Comparison of ENCODE assay signal across 8 cellular contexts in the genomic region with DNA sequence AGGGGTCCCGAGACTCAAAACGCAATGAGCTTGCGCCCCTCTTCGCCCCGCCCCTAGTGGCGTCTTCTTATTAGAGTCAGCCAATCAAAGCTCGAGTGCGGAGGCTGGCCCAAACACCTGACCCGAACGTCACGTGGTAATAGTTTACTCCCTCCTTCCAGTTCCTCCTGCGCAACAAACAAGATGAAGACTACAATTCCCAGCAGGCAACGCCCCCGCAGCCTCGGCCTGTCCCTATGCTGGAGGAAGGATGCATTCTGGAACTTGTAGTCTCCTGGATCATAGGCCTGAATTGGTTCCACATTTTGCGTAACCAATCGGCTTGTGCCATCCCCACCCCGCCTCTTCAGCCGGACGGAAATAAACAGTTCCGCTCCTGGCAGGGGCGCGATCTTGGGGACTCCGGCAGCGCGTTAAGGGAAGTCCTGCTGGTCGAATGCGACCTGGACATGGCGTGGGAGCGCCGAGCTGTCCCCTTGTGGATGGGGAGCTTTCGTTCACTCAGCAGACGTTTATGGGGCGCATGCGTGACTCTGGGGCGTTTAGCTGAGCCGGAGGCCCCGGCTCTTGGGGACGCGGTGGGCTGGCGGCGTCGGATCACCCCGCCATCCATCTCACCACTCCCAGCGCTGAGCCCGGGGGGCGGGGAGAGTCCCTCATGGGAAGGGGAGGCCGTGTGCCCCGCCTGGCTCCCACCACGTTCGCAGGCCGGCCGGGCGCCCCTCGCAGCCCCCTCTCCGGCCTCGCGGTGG. TPM values are rescaled to one million over a fixed set of nuclear protein-coding genes. Genes with fewer than 3 reads are reported as not detected.
DNase-seq lines count a peak whose midpoint lies in the region; ATAC-seq, FAIRE-seq and TF ChIP-seq lines count a peak whose summit lies in the region.

Gene WBP2, minus strand, starts transcription at position 26 of the 752 bp plus-strand sequence. CDS start 38 bp downstream, outside the sequence.

- peak within 1 kb of the TSS; percentile 98 for H3K9ac ChIP-seq in Karpas-422 (ENCODE audit: low read length)

- H3K9me3 ChIP-seq in Karpas-422 (ENCODE audit: low read length) (no peaks in the 10 kb centered on the region), esophagus squamous epithelium (no peaks in the 10 kb centered on the region)

- peak in 5 of 6 experiments; percentile 32 to 59 (median 51) for TF ChIP-seq CTCF in esophagus squamous epithelium (IDR thresholded peaks at IDR 0.05)

- H4K20me1 ChIP-seq in Karpas-422 (ENCODE audit: insufficient read depth, low read depth, low read length), result no peaks in the 10 kb centered on the region

- H3K36me3 Mint-ChIP-seq in activated T-cell treated with anti-CD3 and anti-CD28 coated beads, Interleukin-2, amount 50 U/mL, for 72 hours (ENCODE audit: insufficient read depth in 2 of 2), result peaks cover 0 to 5% of the 10 kb centered on the region in 2 donors

- intact Hi-C loops in esophagus squamous epithelium (cut with DNase I), result no loop called here

- H3K27me3 ChIP-seq in Karpas-422 (ENCODE audit: low read length) (no peaks in the 10 kb centered on the region), esophagus squamous epithelium (no peaks in the 10 kb centered on the region)

- peak within 1 kb of the TSS; percentile 94 for H3K4me3 ChIP-seq in Karpas-422 (ENCODE audit: low read length)
- H3K4me3 ChIP-seq in esophagus squamous epithelium, result peak within 1 kb of the TSS; percentile 78 to 98 (median 92)

- peak; percentile 91 for FAIRE-seq in RCC 7860 (lab: Jason Lieb, UNC)

- peak within 1 kb of the TSS; percentile 95 for H3K4me2 ChIP-seq in Karpas-422 (ENCODE audit: low read depth, low read length, poor library complexity, severe bottlenecking)

- no peaks in the 10 kb centered on the region for H3K9me2 ChIP-seq in Karpas-422 (replicated peaks; ENCODE audit: insufficient read depth, low read length)

- ATAC-seq in GM21825 (IDR thresholded peaks at IDR 0.05; ENCODE audit: unreplicated experiment), result peak; percentile 82
- peak; percentile 90 for ATAC-seq in activated T-cell treated with anti-CD3 and anti-CD28 coated beads, Interleukin-2, amount 50 U/mL, for 72 hours (replicated peaks in 1 of 2)

- no peak within 1 kb of the TSS for H3K4me3 Mint-ChIP-seq in activated T-cell treated with anti-CD3 and anti-CD28 coated beads, Interleukin-2, amount 50 U/mL, for 72 hours

- peaks cover 18% of the 10 kb centered on the region for H3K79me2 ChIP-seq in Karpas-422 (ENCODE audit: low read length)

- peaks cover 37% of the 10 kb centered on the region for H3K4me1 Mint-ChIP-seq in activated T-cell treated with anti-CD3 and anti-CD28 coated beads, Interleukin-2, amount 50 U/mL, for 72 hours (ENCODE audit: low read depth)

- DNase-seq in Daoy (ENCODE audit: low read depth) (peak; percentile 100), Karpas-422 (peak; percentile 100), RCC 7860 (ENCODE audit: low spot score) (peak; percentile 99), esophagus squamous epithelium (lab: John Stamatoyannopoulos, UW) (peak; percentile 97), myocyte (ENCODE audit: low read depth) (peak; percentile 100)
- peak; percentile 96 to 99 for DNase-seq in activated T-cell treated with anti-CD3 and anti-CD28 coated beads, Interleukin-2, amount 50 U/mL, for 72 hours
- DNase-seq in stimulated activated CD8-positive, alpha-beta memory T cell treated with anti-CD3 and anti-CD28 coated beads, Interleukin-7, amount 100 ng/mL, for 48 hours (ENCODE audit: extremely low read depth in 1 of 2, low read depth in 1 of 2), result peak; percentile 92 to 99

- 0 out of 2 replicates have a peak within 1 kb of the TSS, but pooled peaks have one; percentile 52 for H2AFZ ChIP-seq in Karpas-422 (ENCODE audit: low read length)

- H3K27ac ChIP-seq in Karpas-422 (ENCODE audit: low read length) (peak within 1 kb of the TSS; percentile 76), esophagus squamous epithelium (peak within 1 kb of the TSS; percentile 97 to 100 (median 98))

- H3K9me3 Mint-ChIP-seq in activated T-cell treated with anti-CD3 and anti-CD28 coated beads, Interleukin-2, amount 50 U/mL, for 72 hours, result no peaks in the 10 kb centered on the region

- TF ChIP-seq POLR2A in esophagus squamous epithelium (IDR thresholded peaks at IDR 0.05), result peak in 3 of 4 donors; percentile 96 to 99 (median 97)

- WGBS in esophagus squamous epithelium, 2 donors, result 0 to 1% methylated on average over 3 to 24 of the region's 58 CpGs

- H3K4me1 ChIP-seq in Karpas-422 (ENCODE audit: low read length), result peaks cover 29% of the 10 kb centered on the region
- H3K4me1 ChIP-seq in esophagus squamous epithelium, result peaks cover 17 to 74% (median 30%) of the 10 kb centered on the region in 3 donors

- no peaks in the 10 kb centered on the region for H3K27me3 Mint-ChIP-seq in activated T-cell treated with anti-CD3 and anti-CD28 coated beads, Interleukin-2, amount 50 U/mL, for 72 hours (ENCODE audit: low read depth)

- H3K36me3 ChIP-seq in Karpas-422 (ENCODE audit: insufficient read depth, low read length) (no peaks in the 10 kb centered on the region), esophagus squamous epithelium (peaks cover 6 to 26% (median 12%) of the 10 kb centered on the region in 3 donors)

- H3K27ac Mint-ChIP-seq in activated T-cell treated with anti-CD3 and anti-CD28 coated beads, Interleukin-2, amount 50 U/mL, for 72 hours, result peak within 1 kb of the TSS; percentile 71

RNA-seq across cellular contexts. Expression of gene WBP2, which starts in this region (rescaled TPM):
- total RNA-seq in Daoy (2014; rRNA removed; shearing (Covaris generic)), result 17.8 and 21.8 TPM in 2 replicates
- total RNA-seq in Karpas-422 (2014; rRNA removed; shearing (Covaris generic); ENCODE audit: low replicate concordance), result 27.9 and 42.7 TPM in 2 replicates
- total RNA-seq in activated T-cell treated with anti-CD3 and anti-CD28 coated beads, Interleukin-2, amount 50 U/mL, for 72 hours, result 100 to 1,000 TPM in 1 of 2 donors, 10 to 100 TPM in 1; 90.2 to 109 TPM
- 10 to 100 TPM; 24.9 to 44.2 (median 36.9) TPM for total RNA-seq in esophagus squamous epithelium
- 47.5 and 60.3 TPM in 2 replicates for total RNA-seq in myocyte
- 144 TPM for polyA plus RNA-seq in myocyte (2012)

Comparison
In these comparisons a context has a peak if more than half of its experiments do, and no peak if none do; other contexts are left out.
1. Peak in every context shown above with its lines: DNase-seq, ATAC-seq, H3K4me3 ChIP-seq and H3K27ac ChIP-seq.